12 cellular contexts compared by ENCODE assay signal in the genomic region with DNA sequence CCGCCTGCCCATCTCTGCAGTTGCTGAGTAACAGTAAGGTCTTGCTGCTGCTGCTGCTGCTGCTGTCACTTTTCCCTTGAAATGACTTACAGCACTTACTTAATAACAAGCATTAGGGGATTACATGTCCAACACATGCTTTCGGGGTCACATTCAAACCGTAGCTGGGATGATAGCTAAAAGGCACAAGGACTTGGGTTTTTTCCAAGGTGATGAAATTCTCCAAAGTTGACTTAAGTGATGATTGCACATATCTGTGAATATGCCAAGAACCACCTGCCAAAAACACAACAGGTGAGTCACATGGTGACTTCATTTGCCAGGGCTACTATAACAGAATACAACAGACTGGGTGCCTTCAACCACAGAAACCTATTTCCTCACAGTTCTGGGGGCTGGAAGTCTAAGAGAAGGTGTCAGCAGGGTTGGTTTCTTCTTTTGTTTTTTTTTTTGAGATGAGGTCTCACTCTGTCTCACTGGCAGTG.
DNase-seq lines count a peak whose midpoint lies in the region; ATAC-seq, FAIRE-seq and TF ChIP-seq lines count a peak whose summit lies in the region.
"Had no signal": no experiment of that assay in that cellular context is flagged by ENCODE, and none has a peak within 500 bp of the region (broad histone marks: within the 10 kb centered on the region; RNA-seq: fewer than 3 reads in every experiment).

No MANE protein-coding gene starts in this region.

- POLR2A ChIA-PET in HepG2 (lab: Yijun Ruan, JAX) = no interaction called here

- H3K9me3 Mint-ChIP-seq in CD4-positive, CD25-positive, alpha-beta regulatory T cell = no peaks in the 10 kb centered on the region
- H3K9me3 Mint-ChIP-seq in activated naive CD4-positive, alpha-beta T cell treated with anti-CD3 and anti-CD28 coated beads, Interleukin-2, amount 50 U/mL, for 72 hours = peaks cover 0 to 11% of the 10 kb centered on the region in 2 donors

- H3K9ac ChIP-seq in HepG2 (ENCODE audit: insufficient read depth, low read depth, low read length) (no peak overlapping the region), smooth muscle cell (ENCODE audit: low read depth) (no peak overlapping the region)

- peak in 1 of 3 donors; percentile 30 for DNase-seq in CD4-positive, CD25-positive, alpha-beta regulatory T cell
- DNase-seq in LoVo (ENCODE audit: low spot score) = peak; percentile 67
- DNase-seq in activated naive CD4-positive, alpha-beta T cell treated with anti-CD3 and anti-CD28 coated beads, Interleukin-2, amount 50 U/mL, for 72 hours (ENCODE audit: low spot score in 2 of 2) = peak in 1 of 2 donors; percentile 41
- DNase-seq in HepG2 (ENCODE audit: low spot score) = no peak
- DNase-seq in esophagus muscularis mucosa (ENCODE audit: extremely low spot score) = no peak
- no peak for DNase-seq in small intestine
- DNase-seq in smooth muscle cell (lab: John Stamatoyannopoulos, UW; ENCODE audit: unreplicated experiment) = no peak
- DNase-seq: T-helper 9 cell, testis had no signal

- TF ChIP-seq CTCF in HepG2 (CRISPR knock-in tag; IDR thresholded peaks at IDR 0.05) (no peak), esophagus muscularis mucosa (IDR thresholded peaks at IDR 0.05) (no peak), smooth muscle cell (IDR thresholded peaks at IDR 0.05; ENCODE audit: borderline replicate concordance, insufficient read depth, poor library complexity, severe bottlenecking) (no peak)

- ATAC-seq in CD4-positive, CD25-positive, alpha-beta regulatory T cell (ENCODE audit: low read depth in 2 of 2) = peak; percentile 52 to 65
- peak; percentile 91 to 95 for ATAC-seq in activated naive CD4-positive, alpha-beta T cell treated with anti-CD3 and anti-CD28 coated beads, Interleukin-2, amount 50 U/mL, for 72 hours
- no peak for ATAC-seq in HepG2
- ATAC-seq in GM19463 (IDR thresholded peaks at IDR 0.05; ENCODE audit: unreplicated experiment) = no peak

- CTCF ChIA-PET in HepG2 (lab: Yijun Ruan, JAX; ENCODE audit: low intra/inter-chr PET ratio, low total read pairs) = no interaction called here

- H4K20me1 ChIP-seq in HepG2 (ENCODE audit: insufficient read depth, low read length) = no peaks in the 10 kb centered on the region
- H4K20me1 ChIP-seq in smooth muscle cell (ENCODE audit: low read depth) = no peaks in the 10 kb centered on the region

- TF ChIP-seq EP300 in HepG2 (IDR thresholded peaks at IDR 0.05; ENCODE audit: low read depth in 2 of 2, low read length in 2 of 2) = no peak
- no peak for TF ChIP-seq EP300 in HepG2 (CRISPR knock-in tag; IDR thresholded peaks at IDR 0.05; ENCODE audit: borderline replicate concordance)
- no peak for TF ChIP-seq EP300 in esophagus muscularis mucosa (IDR thresholded peaks at IDR 0.05)

- H3K4me1 Mint-ChIP-seq in CD4-positive, CD25-positive, alpha-beta regulatory T cell = peaks cover 0 to 34% (median 19%) of the 10 kb centered on the region in 4 donors

- intact Hi-C loops in HepG2 (cut with micrococcal nuclease; ENCODE audit: unreplicated experiment) = no loop called here
- intact Hi-C loops in esophagus muscularis mucosa (cut with DNase I) = no loop called here

- H3K27ac ChIP-seq in CD4-positive, CD25-positive, alpha-beta regulatory T cell (ENCODE audit: insufficient read depth, low read length, poor library complexity, severe bottlenecking) = no peak overlapping the region
- H3K27ac ChIP-seq in HepG2 (ENCODE audit: extremely low read length, insufficient read depth, low read length) (no peak overlapping the region), esophagus muscularis mucosa (replicated peaks in 1 of 4) (no peak overlapping the region), small intestine (ENCODE audit: low read depth in 1 of 2, low read length in 1 of 2) (no peak overlapping the region), smooth muscle cell (ENCODE audit: low read depth) (no peak overlapping the region)
- H3K27ac ChIP-seq: testis had no signal

- H3K36me3 Mint-ChIP-seq in CD4-positive, CD25-positive, alpha-beta regulatory T cell = no peaks in the 10 kb centered on the region
- H3K36me3 Mint-ChIP-seq in activated naive CD4-positive, alpha-beta T cell treated with anti-CD3 and anti-CD28 coated beads, Interleukin-2, amount 50 U/mL, for 72 hours = peaks cover 0 to 31% of the 10 kb centered on the region in 2 donors

- no peak for TF ChIP-seq RAD21 in HepG2 (CRISPR knock-in tag; IDR thresholded peaks at IDR 0.05)

- no peaks in the 10 kb centered on the region for H3K27me3 ChIP-seq in CD4-positive, CD25-positive, alpha-beta regulatory T cell (ENCODE audit: control insufficient read depth, insufficient read depth, low read length)
- H3K27me3 ChIP-seq in HepG2 (ENCODE audit: control insufficient read depth in 1 of 2, insufficient read depth in 2 of 2, low read length in 2 of 2) (peaks cover 8 to 62% of the 10 kb centered on the region in 2 experiments), esophagus muscularis mucosa (no peaks in the 10 kb centered on the region), small intestine (ENCODE audit: control insufficient read depth in 2 of 2, insufficient read depth in 2 of 2, low read length in 2 of 2) (no peaks in the 10 kb centered on the region), smooth muscle cell (ENCODE audit: low read depth) (no peaks in the 10 kb centered on the region)
- H3K27me3 ChIP-seq: testis had no signal

- peaks cover 12% of the 10 kb centered on the region for H3K4me1 ChIP-seq in CD4-positive, CD25-positive, alpha-beta regulatory T cell (ENCODE audit: control insufficient read depth, insufficient read depth, low read length, poor library complexity, severe bottlenecking)
- H3K4me1 ChIP-seq in HepG2 (ENCODE audit: insufficient read depth, low read length) (peaks cover 5% of the 10 kb centered on the region; the same call in 1 of the 2 replicates), esophagus muscularis mucosa (peaks cover 18 to 29% (median 24%) of the 10 kb centered on the region in 4 donors), small intestine (ENCODE audit: control insufficient read depth in 2 of 2, insufficient read depth in 1 of 2, low read depth in 1 of 2, low read length in 1 of 2) (peaks cover 0 to 4% of the 10 kb centered on the region in 2 donors), smooth muscle cell (ENCODE audit: low read depth) (peaks cover 16% of the 10 kb centered on the region)

- in situ Hi-C loops in HepG2 (cut with HindIII; ENCODE audit: extremely low pct_ligation_motif_present, low pct_unique_long_range_greater_than_20kb) = no loop called here

- H2AFZ ChIP-seq in HepG2 (ENCODE audit: low read length) (no peak overlapping the region), smooth muscle cell (ENCODE audit: low read depth) (no peak overlapping the region)

- TF ChIP-seq POLR2A in HepG2 (IDR thresholded peaks at IDR 0.05; ENCODE audit: insufficient read depth in 1 of 2, low read depth in 2 of 2, low read length in 2 of 2) (no peak), esophagus muscularis mucosa (IDR thresholded peaks at IDR 0.05; ENCODE audit: low read depth) (no peak)

- H3K4me2 ChIP-seq in HepG2 (ENCODE audit: low read depth, low read length) = no peak overlapping the region
- H3K4me2 ChIP-seq in smooth muscle cell = no peak overlapping the region

- BruUV-seq in HepG2 (replicated peaks; lab: Mats Ljungman, UMichigan) = no TSS peak

- WGBS in HepG2 (ENCODE audit: low lambda C conversion rate) = 70% methylated on average over 3 of the region's 3 CpGs
- 83% methylated on average over 3 of the region's 3 CpGs for WGBS in esophagus muscularis mucosa
- 54 to 75% (median 56%) methylated on average over 3 of the region's 3 CpGs for WGBS in small intestine, 3 donors
- WGBS in smooth muscle cell (ENCODE audit: low lambda C conversion rate) = 51% methylated on average over 3 of the region's 3 CpGs

- no peaks in the 10 kb centered on the region for H3K9me3 ChIP-seq in CD4-positive, CD25-positive, alpha-beta regulatory T cell (ENCODE audit: control insufficient read depth in 2 of 2, low read length in 2 of 2)
- H3K9me3 ChIP-seq in HepG2 (ENCODE audit: low read length) (no peaks in the 10 kb centered on the region), esophagus muscularis mucosa (no peaks in the 10 kb centered on the region), small intestine (ENCODE audit: control insufficient read depth, low read depth) (no peaks in the 10 kb centered on the region), smooth muscle cell (replicated peaks; ENCODE audit: low read depth) (no peaks in the 10 kb centered on the region)
- H3K9me3 ChIP-seq: testis had no signal

- peak overlapping the region in 2 of 3 donors; percentile 26 to 36 for H3K27ac Mint-ChIP-seq in CD4-positive, CD25-positive, alpha-beta regulatory T cell
- peak overlapping the region; percentile 69 to 77 for H3K27ac Mint-ChIP-seq in activated naive CD4-positive, alpha-beta T cell treated with anti-CD3 and anti-CD28 coated beads, Interleukin-2, amount 50 U/mL, for 72 hours

- H3K4me3 ChIP-seq in CD4-positive, CD25-positive, alpha-beta regulatory T cell (ENCODE audit: low read depth, low read length) = no peak overlapping the region
- H3K4me3 ChIP-seq in HepG2 (replicated peaks in 1 of 3; ENCODE audit: insufficient read depth in 1 of 3, low read depth in 2 of 3, low read length in 3 of 3) (no peak overlapping the region), esophagus muscularis mucosa (no peak overlapping the region), small intestine (ENCODE audit: low read depth in 1 of 2, low read length in 2 of 2) (no peak overlapping the region), smooth muscle cell (no peak overlapping the region)
- H3K4me3 ChIP-seq: testis had no signal

- H3K4me3 Mint-ChIP-seq in CD4-positive, CD25-positive, alpha-beta regulatory T cell = no peak overlapping the region

- H3F3A ChIP-seq in smooth muscle cell (ENCODE audit: low read depth) = peaks cover 9% of the 10 kb centered on the region

- H3K79me2 ChIP-seq in HepG2 (ENCODE audit: insufficient read depth, low read length) (no peaks in the 10 kb centered on the region), smooth muscle cell (ENCODE audit: low read depth) (no peaks in the 10 kb centered on the region)

- no peak for FAIRE-seq in HepG2 (lab: Jason Lieb, UNC)
- no peak for FAIRE-seq in small intestine (lab: Jason Lieb, UNC)
- FAIRE-seq: colon, islet of Langerhans had no signal

- H3K36me3 ChIP-seq in CD4-positive, CD25-positive, alpha-beta regulatory T cell (ENCODE audit: control insufficient read depth, insufficient read depth, low read length) = no peaks in the 10 kb centered on the region
- H3K36me3 ChIP-seq in HepG2 (replicated peaks in 1 of 2; ENCODE audit: control insufficient read depth in 1 of 2, insufficient read depth in 2 of 2, low read length in 2 of 2) = no peaks in the 10 kb centered on the region
- no peaks in the 10 kb centered on the region for H3K36me3 ChIP-seq in esophagus muscularis mucosa
- H3K36me3 ChIP-seq in small intestine (ENCODE audit: control insufficient read depth in 2 of 2, insufficient read depth in 2 of 2, low read length in 2 of 2) = no peaks in the 10 kb centered on the region
- H3K36me3 ChIP-seq in smooth muscle cell (ENCODE audit: low read depth) = no peaks in the 10 kb centered on the region

- H3K27me3 Mint-ChIP-seq in CD4-positive, CD25-positive, alpha-beta regulatory T cell = peaks cover 5% of the 10 kb centered on the region

TF ChIP-seq in HepG2, 621 proteins besides CTCF, POLR2A, EP300 and RAD21:
- TF ChIP-seq CEBPB (IDR thresholded peaks at IDR 0.05; ENCODE audit: borderline replicate concordance, low read depth, low read length) = peak; percentile 36; the same call in 1 of the 2 replicates
- no peak for TF ChIP-seq SALL2 (CRISPR knock-in tag; IDR thresholded peaks at IDR 0.05)

Comparison
In these comparisons a context has a peak if more than half of its experiments do, and no peak if none do; other contexts are left out.
1. ATAC-seq: peak in CD4-positive, CD25-positive, alpha-beta regulatory T cell (2 of 2) and activated naive CD4-positive, alpha-beta T cell treated with anti-CD3 and anti-CD28 coated beads, Interleukin-2, amount 50 U/mL, for 72 hours (2 of 2); none in HepG2 (single experiment) and GM19463 (single experiment).